In the genomic region with DNA sequence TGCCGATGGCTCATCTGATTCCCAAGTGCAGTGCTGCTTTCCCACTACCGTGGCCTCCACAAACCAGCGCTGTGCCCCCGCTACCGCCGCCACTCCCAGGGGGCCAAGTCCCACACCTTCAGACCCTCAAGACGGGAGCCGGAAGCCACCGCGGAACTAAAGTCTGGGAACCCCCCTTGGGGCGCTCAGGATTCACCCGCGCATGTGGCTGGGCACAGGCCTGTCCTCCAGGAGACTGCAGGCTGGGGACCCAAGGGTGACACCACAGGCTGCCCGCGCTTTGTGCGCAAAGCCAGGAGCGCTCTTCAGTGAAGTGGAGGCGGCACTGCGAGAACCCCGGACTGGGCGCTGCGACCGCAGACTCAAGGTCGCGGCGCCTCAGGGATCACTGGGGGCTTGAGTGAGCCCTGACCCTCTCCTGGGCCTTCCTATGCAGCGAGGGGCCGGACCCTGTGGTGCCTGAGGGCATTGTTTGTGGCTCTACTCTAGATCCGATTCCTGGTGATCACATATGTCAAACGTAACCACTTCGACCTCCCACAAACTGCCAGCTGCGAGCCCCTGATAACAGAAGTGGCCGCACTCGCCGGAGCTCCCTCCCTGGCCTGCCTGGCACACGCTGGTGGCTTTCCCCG, we compare ENCODE assay signal across 14 cellular contexts.
"Had no signal": no experiment of that assay in that cellular context is flagged by ENCODE, and none has a peak within 500 bp of the region (broad histone marks: within the 10 kb centered on the region; RNA-seq: fewer than 3 reads in every experiment).

No MANE protein-coding gene starts in this region.

- DNase-seq: activated B cell treated with CpG ODN at 0.5 μM for 24 hours; activated CD4-positive, alpha-beta T cell treated with anti-CD3 and anti-CD28 coated beads for 48 hours; activated CD8-positive, alpha-beta memory T cell treated with anti-CD3 and anti-CD28 coated beads, Interleukin-2, amount 50 U/mL, for 4 hours; activated CD8-positive, alpha-beta T cell treated with anti-CD3 and anti-CD28 coated beads for 36 hours; activated naive CD4-positive, alpha-beta T cell; gastrocnemius medialis; heart left ventricle; islet precursor cell; small intestine; stimulated activated CD4-positive, alpha-beta T cell treated with anti-CD3 and anti-CD28 coated beads, Interleukin-4, amount 100 ng/mL, for 4 hours had no signal

- H3K27ac Mint-ChIP-seq: activated B cell treated with CpG ODN at 0.5 μM for 24 hours; activated CD8-positive, alpha-beta T cell treated with anti-CD3 and anti-CD28 coated beads for 36 hours; stimulated activated naive CD8-positive, alpha-beta T cell treated with anti-CD3 and anti-CD28 coated beads, Interleukin-15, Interleukin-2, amounts not matched to agents 100 ng/mL and 50 ng/mL, for 24 hours; type B pancreatic cell had no signal

- H3K27ac ChIP-seq: ascending aorta, epithelial cell of prostate, gastrocnemius medialis, heart left ventricle had no signal

- H3K9me3 ChIP-seq: ascending aorta, gastrocnemius medialis had no signal

- ATAC-seq: activated CD8-positive, alpha-beta T cell treated with anti-CD3 and anti-CD28 coated beads for 36 hours; gastrocnemius medialis; heart left ventricle had no signal

- H3K4me3 ChIP-seq: ascending aorta, gastrocnemius medialis, heart left ventricle had no signal

- H3K27me3 Mint-ChIP-seq: activated B cell treated with CpG ODN at 0.5 μM for 24 hours; activated CD8-positive, alpha-beta T cell treated with anti-CD3 and anti-CD28 coated beads for 36 hours; stimulated activated naive CD8-positive, alpha-beta T cell treated with anti-CD3 and anti-CD28 coated beads, Interleukin-15, Interleukin-2, amounts not matched to agents 100 ng/mL and 50 ng/mL, for 24 hours; type B pancreatic cell had no signal

- H3K27me3 ChIP-seq: ascending aorta, gastrocnemius medialis, heart left ventricle had no signal

- H3K4me3 Mint-ChIP-seq: activated B cell treated with CpG ODN at 0.5 μM for 24 hours; activated CD8-positive, alpha-beta T cell treated with anti-CD3 and anti-CD28 coated beads for 36 hours; stimulated activated naive CD8-positive, alpha-beta T cell treated with anti-CD3 and anti-CD28 coated beads, Interleukin-15, Interleukin-2, amounts not matched to agents 100 ng/mL and 50 ng/mL, for 24 hours; type B pancreatic cell had no signal

- H3K9me3 Mint-ChIP-seq: type B pancreatic cell had no signal
